8 cellular contexts compared by ENCODE assay signal in the genomic region with DNA sequence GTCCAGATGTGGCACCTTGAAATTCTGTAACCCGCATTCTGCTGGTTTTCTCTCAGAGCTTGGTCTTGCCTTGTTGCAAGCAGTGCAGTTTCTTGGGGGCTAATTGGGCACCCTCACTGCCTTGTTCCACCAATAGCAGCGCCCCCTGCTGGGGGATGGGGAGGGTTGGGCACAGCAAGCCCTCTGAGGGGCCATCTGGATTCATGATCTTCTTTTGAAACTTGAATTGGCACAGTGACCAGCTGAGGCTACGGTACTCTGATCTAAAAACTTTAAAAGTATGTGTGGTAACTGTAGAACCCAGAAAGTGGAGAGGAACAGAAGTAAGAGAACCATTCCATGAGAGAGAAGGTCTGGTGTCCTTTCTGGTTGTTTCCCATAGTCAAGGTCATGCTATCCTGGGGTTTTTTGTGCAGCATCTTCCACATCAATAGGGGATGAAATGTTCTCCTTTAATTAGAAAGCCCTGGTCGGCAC.
DNase-seq lines count a peak whose midpoint lies in the region; ATAC-seq and TF ChIP-seq lines count a peak whose summit lies in the region.

No MANE protein-coding gene starts in this region.

- POLR2A ChIA-PET in HCT116 (lab: Charles Lee): no interaction called here

- in situ Hi-C loops in ACHN (cut with HindIII; ENCODE audit: low pct_ligation_motif_present, low pct_unique_long_range_greater_than_20kb, low sequenced_read_pairs): no loop called here

- TF ChIP-seq RAD21 in HCT116 (IDR thresholded peaks at IDR 0.05; ENCODE audit: low read depth): no peak

- H3K36me3 Mint-ChIP-seq in activated CD4-positive, alpha-beta T cell treated with anti-CD3 and anti-CD28 coated beads, Interleukin-2, amount 10 ng/mL, durations not matched to agents 24 days and 14 days (ENCODE audit: low read depth): peaks cover 75% of the 10 kb centered on the region
- peaks cover 40% of the 10 kb centered on the region for H3K36me3 Mint-ChIP-seq in endothelial cell (ENCODE audit: low read depth, unreplicated experiment)

- ATAC-seq in HCT116: no peak
- ATAC-seq in GM21717 (IDR thresholded peaks at IDR 0.05; ENCODE audit: unreplicated experiment): no peak
- no peak for ATAC-seq in GM19035 (IDR thresholded peaks at IDR 0.05; ENCODE audit: unreplicated experiment)

- H3K9ac ChIP-seq in HCT116 (ENCODE audit: low read length): no peak overlapping the region
- H3K9ac ChIP-seq in parathyroid adenoma: no peak overlapping the region

- no TSS peak for BruUV-seq in HCT116 (replicated peaks; lab: Mats Ljungman, UMichigan)

- no peaks in the 10 kb centered on the region for H4K20me1 ChIP-seq in HCT116 (ENCODE audit: insufficient read depth)

- no peaks in the 10 kb centered on the region for H3K9me2 ChIP-seq in HCT116 (ENCODE audit: insufficient read depth)

- H2AFZ ChIP-seq in HCT116 (ENCODE audit: low read depth, low read length, poor library complexity, severe bottlenecking) (no peak overlapping the region), parathyroid adenoma (no peak overlapping the region)

- H3K4me1 Mint-ChIP-seq in activated CD4-positive, alpha-beta T cell treated with anti-CD3 and anti-CD28 coated beads, Interleukin-2, amount 10 ng/mL, durations not matched to agents 24 days and 14 days: peaks cover 56% of the 10 kb centered on the region
- peaks cover 2% of the 10 kb centered on the region for H3K4me1 Mint-ChIP-seq in endothelial cell (ENCODE audit: unreplicated experiment)

- CTCF ChIA-PET in HCT116 (lab: Charles Lee): interaction anchor here (1.7 kb wide), 1 partner anchor 153 kb away, joined by 9 read pairs; no protein-coding TSS in a partner anchor

- RAD21 ChIA-PET in HCT116 (lab: Charles Lee; ENCODE audit: low non-redundant PET in 1 of 2, low total read pairs in 2 of 2, uncharacterized antibody in 2 of 2, unreplicated experiment in 2 of 2): no interaction called here

- DNase-seq in ACHN: peak; percentile 30
- DNase-seq in HCT116 (ENCODE audit: low read depth, low spot score): no peak
- peak; percentile 86 for DNase-seq in activated CD4-positive, alpha-beta T cell treated with anti-CD3 and anti-CD28 coated beads, Interleukin-2, amount 10 ng/mL, durations not matched to agents 24 days and 14 days
- peak; percentile 66 for DNase-seq in endothelial cell (ENCODE audit: low spot score)
- no peak for DNase-seq in amniotic stem cell (lab: John Stamatoyannopoulos, UW)

- H3K4me3 Mint-ChIP-seq in activated CD4-positive, alpha-beta T cell treated with anti-CD3 and anti-CD28 coated beads, Interleukin-2, amount 10 ng/mL, durations not matched to agents 24 days and 14 days: peak overlapping the region; percentile 8
- no peak overlapping the region for H3K4me3 Mint-ChIP-seq in endothelial cell (ENCODE audit: unreplicated experiment)

- H3K4me3 ChIP-seq in HCT116 (replicated peaks in 1 of 2; ENCODE audit: low read depth in 1 of 2, low read length in 2 of 2): no peak overlapping the region
- H3K4me3 ChIP-seq in parathyroid adenoma (ENCODE audit: low read depth, low read length): no peak overlapping the region

- no peak overlapping the region for H3K4me2 ChIP-seq in HCT116 (ENCODE audit: low read length)
- H3K4me2 ChIP-seq in parathyroid adenoma (ENCODE audit: low read length): no peak overlapping the region

- H3K27ac ChIP-seq in HCT116 (ENCODE audit: low read depth, low read length): no peak overlapping the region
- H3K27ac ChIP-seq in parathyroid adenoma: no peak overlapping the region

- TF ChIP-seq CTCF in HCT116 (IDR thresholded peaks at IDR 0.05 in 2 of 3, conservative IDR thresholded peaks at IDR 0.05 in 1 of 3; ENCODE audit: borderline replicate concordance in 1 of 3, insufficient read depth in 1 of 3, low read depth in 2 of 3, low read length in 2 of 3): peak; percentile 21 to 88 (median 79); a peak in 4 of 6 replicates
- peak; percentile 87 for TF ChIP-seq CTCF in endothelial cell (IDR thresholded peaks at IDR 0.05; ENCODE audit: unreplicated experiment)
- TF ChIP-seq CTCF in parathyroid adenoma (IDR thresholded peaks at IDR 0.05): peak; percentile 47

- TF ChIP-seq POLR2A in HCT116 (IDR thresholded peaks at IDR 0.05; ENCODE audit: borderline replicate concordance, extremely low read depth, insufficient read depth, insufficient read length): no peak

- H3K27me3 ChIP-seq in HCT116 (ENCODE audit: insufficient read depth, low read length): no peaks in the 10 kb centered on the region
- H3K27me3 ChIP-seq in parathyroid adenoma (ENCODE audit: control insufficient read depth, insufficient read depth, low read length): no peaks in the 10 kb centered on the region

- H3K9me3 ChIP-seq in HCT116 (ENCODE audit: control insufficient read depth in 1 of 2, insufficient read depth in 1 of 2, low read depth in 1 of 2, low read length in 2 of 2) (no peaks in the 10 kb centered on the region), parathyroid adenoma (ENCODE audit: control insufficient read depth, low read length) (no peaks in the 10 kb centered on the region)

- intact Hi-C loops in HCT116 (cut with micrococcal nuclease): no loop called here
- intact Hi-C loops in activated CD4-positive, alpha-beta T cell treated with anti-CD3 and anti-CD28 coated beads, Interleukin-2, amount 10 ng/mL, durations not matched to agents 24 days and 14 days (cut with micrococcal nuclease): no loop called here

- peaks cover 27 to 78% of the 10 kb centered on the region in 2 experiments for H3K36me3 ChIP-seq in HCT116 (ENCODE audit: control insufficient read depth in 1 of 2, insufficient read depth in 2 of 2, low read length in 2 of 2)
- no peaks in the 10 kb centered on the region for H3K36me3 ChIP-seq in parathyroid adenoma (ENCODE audit: control insufficient read depth, insufficient read depth, low read length)

- H3K27me3 Mint-ChIP-seq in activated CD4-positive, alpha-beta T cell treated with anti-CD3 and anti-CD28 coated beads, Interleukin-2, amount 10 ng/mL, durations not matched to agents 24 days and 14 days: no peaks in the 10 kb centered on the region
- peaks cover 4% of the 10 kb centered on the region for H3K27me3 Mint-ChIP-seq in endothelial cell (ENCODE audit: unreplicated experiment)

- H3K9me3 Mint-ChIP-seq in activated CD4-positive, alpha-beta T cell treated with anti-CD3 and anti-CD28 coated beads, Interleukin-2, amount 10 ng/mL, durations not matched to agents 24 days and 14 days: no peaks in the 10 kb centered on the region
- H3K9me3 Mint-ChIP-seq in endothelial cell (ENCODE audit: unreplicated experiment): no peaks in the 10 kb centered on the region

- H3K79me2 ChIP-seq in HCT116 (ENCODE audit: insufficient read depth, low read length) (peaks cover 20% of the 10 kb centered on the region; the same call in 1 of the 2 replicates), parathyroid adenoma (no peaks in the 10 kb centered on the region)

- no peak overlapping the region for H3K27ac Mint-ChIP-seq in activated CD4-positive, alpha-beta T cell treated with anti-CD3 and anti-CD28 coated beads, Interleukin-2, amount 10 ng/mL, durations not matched to agents 24 days and 14 days
- no peak overlapping the region for H3K27ac Mint-ChIP-seq in endothelial cell (ENCODE audit: unreplicated experiment)

- H3K4me1 ChIP-seq in HCT116 (ENCODE audit: control insufficient read depth in 1 of 2, insufficient read depth in 2 of 2, low read length in 2 of 2) (peaks cover 39 to 50% of the 10 kb centered on the region in 2 experiments), parathyroid adenoma (no peaks in the 10 kb centered on the region)

TF ChIP-seq in HCT116, 20 proteins besides CTCF, POLR2A, EP300 and RAD21:
- TF ChIP-seq CBX3 (IDR thresholded peaks at IDR 0.05; ENCODE audit: low read depth): no peak
- no peak for TF ChIP-seq SRF (IDR thresholded peaks at IDR 0.05; ENCODE audit: low read depth)
- no peak for TF ChIP-seq JUND (IDR thresholded peaks at IDR 0.05)
- no peak for TF ChIP-seq FOSL1 (IDR thresholded peaks at IDR 0.05; ENCODE audit: low read depth)
- no peak for TF ChIP-seq ELF1 (IDR thresholded peaks at IDR 0.05; ENCODE audit: borderline replicate concordance, low read depth)
- no peak for TF ChIP-seq EZH2 (IDR thresholded peaks at IDR 0.05)
- no peak for TF ChIP-seq SP1 (IDR thresholded peaks at IDR 0.05; ENCODE audit: low read depth)
- TF ChIP-seq CEBPB (IDR thresholded peaks at IDR 0.05; ENCODE audit: low read depth): no peak
- TF ChIP-seq ZNF274 (IDR thresholded peaks at IDR 0.05; ENCODE audit: low read depth, low read length): no peak
- no peak for TF ChIP-seq YY1 (IDR thresholded peaks at IDR 0.05; ENCODE audit: extremely low read depth, insufficient replicate concordance, low read depth, low read length)
- no peak for TF ChIP-seq SIN3A (IDR thresholded peaks at IDR 0.05; ENCODE audit: low read depth)
- TF ChIP-seq ZFX (IDR thresholded peaks at IDR 0.05): no peak
TF ChIP-seq in HCT116: peak in this region for 0.

Comparison
In these comparisons a context has a peak if more than half of its experiments do, and no peak if none do; other contexts are left out.
1. DNase-seq: peak in ACHN (single experiment), activated CD4-positive, alpha-beta T cell treated with anti-CD3 and anti-CD28 coated beads, Interleukin-2, amount 10 ng/mL, durations not matched to agents 24 days and 14 days (single experiment) and endothelial cell (single experiment); none in HCT116 (single experiment) and amniotic stem cell (single experiment).
2. Peak in every context shown above with its lines, with median percentiles within 50 percentile points of each other: CTCF ChIP-seq.